1 cellular context compared by ENCODE assay signal in genomic region chr6:110699780-110700179, GRCh38.
TF ChIP-seq lines count a peak whose summit lies in the region.

No MANE protein-coding gene starts in this region.

TF ChIP-seq in HCT116, 20 proteins besides CTCF, POLR2A, EP300 and RAD21 (continued from another document):
- TF ChIP-seq REST (IDR thresholded peaks at IDR 0.05; ENCODE audit: low read depth) (no peak), SP1 (IDR thresholded peaks at IDR 0.05; ENCODE audit: low read depth) (no peak), POLR2AphosphoS5 (IDR thresholded peaks at IDR 0.05; ENCODE audit: low read depth, low read length) (no peak), EZH2phosphoT487 (IDR thresholded peaks at IDR 0.05; ENCODE audit: borderline replicate concordance) (no peak)
